17 cellular contexts compared by ENCODE assay signal in genomic region chr3:132800958-132801357, GRCh38.
"Had no signal": no experiment of that assay in that cellular context is flagged by ENCODE, and none has a peak within 500 bp of the region (broad histone marks: within the 10 kb centered on the region; RNA-seq: fewer than 3 reads in every experiment).

No MANE protein-coding gene starts in this region.

- H3K27ac Mint-ChIP-seq: activated naive CD4-positive, alpha-beta T cell treated with anti-CD3 and anti-CD28 coated beads for 36 hours; activated T-helper 17 cell treated with anti-CD3 and anti-CD28 coated beads, Interleukin-2, amount 50 U/mL, for 72 hours; brain; immature natural killer cell; memory B cell; stimulated activated naive B cell treated with anti-CD40 and anti-IgM and Interleukin-4, amounts not matched to agents 10 μg/mL and 1 μg/mL and 100 μg/mL, for 72 hours had no signal

- H3K36me3 ChIP-seq: pancreas, transverse colon had no signal

- H3K4me1 ChIP-seq: pancreas, transverse colon had no signal

- H3K27me3 Mint-ChIP-seq: activated T-helper 17 cell treated with anti-CD3 and anti-CD28 coated beads, Interleukin-2, amount 50 U/mL, for 72 hours; brain; central memory CD8-positive, alpha-beta T cell; memory B cell had no signal

- H3K4me1 Mint-ChIP-seq: activated T-helper 17 cell treated with anti-CD3 and anti-CD28 coated beads, Interleukin-2, amount 50 U/mL, for 72 hours; brain; central memory CD8-positive, alpha-beta T cell; immature natural killer cell; memory B cell; stimulated activated naive B cell treated with anti-CD40 and anti-IgM and Interleukin-4, amounts not matched to agents 10 μg/mL and 1 μg/mL and 100 μg/mL, for 72 hours had no signal

- ATAC-seq: activated T-helper 17 cell treated with anti-CD3 and anti-CD28 coated beads, Interleukin-2, amount 50 U/mL, for 72 hours; esophagus mucosa; left lobe of liver; pancreas; stimulated activated naive B cell treated with anti-CD40 and anti-IgM and Interleukin-4, amounts not matched to agents 10 μg/mL and 1 μg/mL and 100 μg/mL, for 72 hours had no signal

- H3K9me3 Mint-ChIP-seq: activated naive CD4-positive, alpha-beta T cell treated with anti-CD3 and anti-CD28 coated beads for 36 hours; activated T-helper 17 cell treated with anti-CD3 and anti-CD28 coated beads, Interleukin-2, amount 50 U/mL, for 72 hours; central memory CD8-positive, alpha-beta T cell; immature natural killer cell; memory B cell; stimulated activated naive B cell treated with anti-CD40 and anti-IgM and Interleukin-4, amounts not matched to agents 10 μg/mL and 1 μg/mL and 100 μg/mL, for 72 hours had no signal

- H3K4me3 ChIP-seq: pancreas, transverse colon had no signal

- FAIRE-seq: pancreas, small intestine had no signal

- H3K9me3 ChIP-seq: pancreas, transverse colon had no signal

- H3K4me3 Mint-ChIP-seq: activated naive CD4-positive, alpha-beta T cell treated with anti-CD3 and anti-CD28 coated beads for 36 hours; activated T-helper 17 cell treated with anti-CD3 and anti-CD28 coated beads, Interleukin-2, amount 50 U/mL, for 72 hours; brain; central memory CD8-positive, alpha-beta T cell; immature natural killer cell; memory B cell; stimulated activated naive B cell treated with anti-CD40 and anti-IgM and Interleukin-4, amounts not matched to agents 10 μg/mL and 1 μg/mL and 100 μg/mL, for 72 hours had no signal

- H3K27me3 ChIP-seq: pancreas, transverse colon had no signal

- H3K27ac ChIP-seq: pancreas, transverse colon had no signal

- H3K36me3 Mint-ChIP-seq: brain; immature natural killer cell; memory B cell; stimulated activated naive B cell treated with anti-CD40 and anti-IgM and Interleukin-4, amounts not matched to agents 10 μg/mL and 1 μg/mL and 100 μg/mL, for 72 hours had no signal

- DNase-seq: activated CD4-positive, alpha-beta T cell treated with anti-CD3 and anti-CD28 coated beads, Interleukin-2, amount 50 U/mL, for 1 hour; activated CD4-positive, CD25-positive, alpha-beta regulatory T cell; activated naive CD4-positive, alpha-beta T cell treated with anti-CD3 and anti-CD28 coated beads for 36 hours; activated T-cell treated with anti-CD3 and anti-CD28 coated beads for 4 hours; immature natural killer cell; pancreas; retina; small intestine; stimulated activated naive B cell treated with anti-CD40 and anti-IgM and Interleukin-4, amounts not matched to agents 10 μg/mL and 1 μg/mL and 100 μg/mL, for 72 hours; substantia nigra; transverse colon had no signal
